In genomic region chr5:3796736-3797135, GRCh38 we compare ENCODE assay signal across 34 cellular contexts.
"Had no signal": no experiment of that assay in that cellular context is flagged by ENCODE, and none has a peak within 500 bp of the region (broad histone marks: within the 10 kb centered on the region; RNA-seq: fewer than 3 reads in every experiment).

No MANE protein-coding gene starts in this region.

- H3K9me3 ChIP-seq: adrenal gland, body of pancreas, breast epithelium had no signal

- H3K27me3 ChIP-seq: adrenal gland, body of pancreas, brain microvascular endothelial cell, breast epithelium had no signal

- H3K4me3 ChIP-seq: adrenal gland, body of pancreas, breast epithelium had no signal

- DNase-seq: activated B cell treated with CpG ODN at 0.5 μM for 24 hours; activated CD4-positive, alpha-beta memory T cell treated with anti-CD3 and anti-CD28 coated beads for 36 hours; activated CD4-positive, alpha-beta T cell treated with anti-CD3 and anti-CD28 coated beads for 4 hours; activated CD4-positive, alpha-beta T cell treated with anti-CD3 and anti-CD28 coated beads, Interleukin-2, amount 10 ng/mL, durations not matched to agents 24 days and 14 days; activated CD4-positive, alpha-beta T cell treated with anti-CD3 and anti-CD28 coated beads, Interleukin-2, amount 50 U/mL, for 1 hour; activated CD4-positive, alpha-beta T cell treated with anti-CD3 and anti-CD28 coated beads, Interleukin-2, amount 50 U/mL, for 4 hours; activated CD4-positive, CD25-positive, alpha-beta regulatory T cell treated with anti-CD3 and anti-CD28 coated beads, Interleukin-2, amount 50 U/mL, for 72 hours; activated CD8-positive, alpha-beta memory T cell treated with anti-CD3 and anti-CD28 coated beads, Interleukin-2, amount 50 U/mL, for 4 hours; activated CD8-positive, alpha-beta T cell treated with anti-CD3 and anti-CD28 coated beads for 36 hours; activated effector memory CD4-positive, alpha-beta T cell treated with anti-CD3 and anti-CD28 coated beads, Interleukin-2, amount 50 U/mL, for 16 hours; activated gamma-delta T cell treated with Interleukin-2 at 50 U/mL for 16 hours; activated naive CD4-positive, alpha-beta T cell; activated naive CD4-positive, alpha-beta T cell treated with anti-CD3 and anti-CD28 coated beads for 36 hours; activated naive CD4-positive, alpha-beta T cell treated with anti-CD3 and anti-CD28 coated beads, Interleukin-2, amount 50 U/mL, for 16 hours; activated naive CD8-positive, alpha-beta T cell treated with anti-CD3 and anti-CD28 coated beads for 36 hours; activated T-cell treated with anti-CD3 and anti-CD28 coated beads for 4 hours; activated T-cell treated with anti-CD3 and anti-CD28 coated beads, Interleukin-2, amount 50 U/mL, for 1 hour; activated T-cell treated with anti-CD3 and anti-CD28 coated beads, Interleukin-2, amount 50 U/mL, for 4 hours; activated T-cell treated with anti-CD3 and anti-CD28 coated beads, Interleukin-2, amount 50 U/mL, for 72 hours; adrenal gland; amniotic stem cell; aorta; body of pancreas; brain microvascular endothelial cell; central memory CD4-positive, alpha-beta T cell; T-cell; T-helper 2 cell; T-helper 9 cell had no signal

- ATAC-seq: activated CD8-positive, alpha-beta T cell treated with anti-CD3 and anti-CD28 coated beads for 36 hours; activated naive CD4-positive, alpha-beta T cell treated with anti-CD3 and anti-CD28 coated beads, Interleukin-2, amount 50 U/mL, for 72 hours; activated T-cell treated with anti-CD3 and anti-CD28 coated beads, Interleukin-2, amount 50 U/mL, for 4 hours; activated T-cell treated with anti-CD3 and anti-CD28 coated beads, Interleukin-2, amount 50 U/mL, for 72 hours; activated T-helper 17 cell treated with anti-CD3 and anti-CD28 coated beads, Interleukin-2, amount 50 U/mL, for 72 hours; body of pancreas; T-cell had no signal

- H3K4me1 ChIP-seq: adrenal gland, body of pancreas, breast epithelium had no signal

- FAIRE-seq: astrocyte, TTC549 had no signal

- H3K27ac ChIP-seq: adrenal gland, body of pancreas, brain microvascular endothelial cell, breast epithelium, VCaP had no signal

- H3K36me3 ChIP-seq: adrenal gland, brain microvascular endothelial cell, breast epithelium had no signal
